In the genomic region with DNA sequence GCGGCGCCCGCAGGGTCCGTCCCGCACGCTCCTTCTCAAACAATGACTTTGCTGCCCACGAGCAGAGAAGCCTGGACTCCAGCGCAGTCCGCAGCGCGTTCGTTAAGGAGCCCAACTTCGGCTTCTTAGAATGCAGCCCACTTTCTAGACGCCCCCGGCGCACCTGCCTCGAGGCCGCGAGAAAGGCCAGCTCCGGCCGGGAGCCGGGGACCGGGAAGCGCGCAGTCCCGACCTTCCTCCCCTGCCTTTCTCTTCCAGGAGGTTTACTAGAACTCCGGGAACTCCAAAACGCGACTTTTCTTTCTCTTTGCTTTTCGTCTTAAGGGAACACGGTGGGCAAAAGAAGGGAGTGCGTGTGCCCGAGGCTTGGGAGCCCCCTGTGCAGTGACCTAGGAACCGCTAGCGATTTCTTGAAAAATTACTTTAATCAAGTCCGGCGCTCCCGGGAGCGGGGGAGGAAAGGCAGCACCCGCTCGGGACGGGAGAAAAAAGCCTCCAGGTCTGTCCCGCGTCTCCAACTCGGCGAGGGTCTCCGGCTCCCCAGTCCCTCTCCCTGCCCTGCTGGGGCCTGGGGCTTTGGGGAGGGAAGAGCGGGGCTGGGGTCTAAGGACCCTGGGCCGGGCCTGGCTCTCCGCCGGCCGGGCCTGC, we compare ENCODE assay signal across 8 cellular contexts. TPM values are rescaled to one million over a fixed set of nuclear protein-coding genes. Genes with fewer than 3 reads are reported as not detected.
DNase-seq lines count a peak whose midpoint lies in the region; ATAC-seq and TF ChIP-seq lines count a peak whose summit lies in the region.

No MANE protein-coding gene starts in this region.

- dilution Hi-C loops in mammary epithelial cell (cut with HindIII; ENCODE audit: low sequenced_read_pairs): no loop called here

- in situ Hi-C loops in mammary epithelial cell (cut with MboI; ENCODE audit: low sequenced_read_pairs in 2 of 2): no loop called here

- TF ChIP-seq CTCF in AG10803 (conservative IDR thresholded peaks at IDR 0.05; ENCODE audit: low read length) (no peak), HL-60 (IDR thresholded peaks at IDR 0.05; ENCODE audit: insufficient read depth, low read length) (no peak), mammary epithelial cell (conservative IDR thresholded peaks at IDR 0.05 in 1 of 2, IDR thresholded peaks at IDR 0.05 in 1 of 2; ENCODE audit: extremely low read depth in 1 of 2, insufficient read depth in 1 of 2, low read depth in 1 of 2, low read length in 2 of 2) (no peak), WERI-Rb-1 (IDR thresholded peaks at IDR 0.05; ENCODE audit: low read depth, low read length) (no peak)

- WGBS in mammary epithelial cell (ENCODE audit: low coverage, missing lambda C conversion rate): 5% methylated on average over 33 of the region's 52 CpGs

- no peak for ATAC-seq in GM18520 (IDR thresholded peaks at IDR 0.05; ENCODE audit: unreplicated experiment)

- DNase-seq in AG10803 (ENCODE audit: low read depth) (no peak), HL-60 (ENCODE audit: low read depth in 1 of 2, low spot score in 1 of 2) (no peak), mammary epithelial cell (peak; percentile 16), NCI-H2029 (lab: John Stamatoyannopoulos, UW) (no peak), NCI-H2107 (lab: John Stamatoyannopoulos, UW) (no peak), WERI-Rb-1 (no peak)

- H3K4me1 ChIP-seq in mammary epithelial cell (ENCODE audit: insufficient read depth, low read length) (no peaks in the 10 kb centered on the region), muscle layer of colon (ENCODE audit: insufficient read depth, low read length) (peaks cover 24% of the 10 kb centered on the region)

- H3K9me3 ChIP-seq in mammary epithelial cell (replicated peaks; ENCODE audit: insufficient read depth, low read length) (no peaks in the 10 kb centered on the region), muscle layer of colon (ENCODE audit: low read length) (no peaks in the 10 kb centered on the region), WERI-Rb-1 (ENCODE audit: severe bottlenecking) (no peaks in the 10 kb centered on the region)

- no peaks in the 10 kb centered on the region for H4K20me1 ChIP-seq in mammary epithelial cell (ENCODE audit: insufficient read depth, low read length)

- H3K4me3 ChIP-seq in AG10803 (ENCODE audit: low read length) (peak overlapping the region; percentile 45), HL-60 (replicated peaks; ENCODE audit: insufficient read depth, low read length) (peak overlapping the region; percentile 31), mammary epithelial cell (replicated peaks in 1 of 3; ENCODE audit: insufficient read depth in 1 of 3, low read depth in 2 of 3, low read length in 3 of 3) (no peak overlapping the region), muscle layer of colon (ENCODE audit: low read depth in 1 of 2, low read length in 2 of 2) (peak overlapping the region; percentile 20 to 59), WERI-Rb-1 (ENCODE audit: low read depth, low read length) (no peak overlapping the region)

- CTCF ChIA-PET in mammary epithelial cell (lab: Charles Lee; ENCODE audit: low non-redundant PET): no interaction called here

- H3K36me3 ChIP-seq in mammary epithelial cell (ENCODE audit: insufficient read depth, low read length): no peaks in the 10 kb centered on the region
- H3K36me3 ChIP-seq in muscle layer of colon (ENCODE audit: insufficient read depth, low read length): no peaks in the 10 kb centered on the region
- no peaks in the 10 kb centered on the region for H3K36me3 ChIP-seq in WERI-Rb-1

- no peak overlapping the region for H3K27ac ChIP-seq in HL-60 (replicated peaks)
- no peak overlapping the region for H3K27ac ChIP-seq in mammary epithelial cell (ENCODE audit: insufficient read depth, low read depth, low read length)
- H3K27ac ChIP-seq in muscle layer of colon (ENCODE audit: low read depth, low read length): no peak overlapping the region
- no peak overlapping the region for H3K27ac ChIP-seq in WERI-Rb-1

- intact Hi-C loops in mammary epithelial cell (cut with micrococcal nuclease): no loop called here

- H3K79me2 ChIP-seq in mammary epithelial cell (ENCODE audit: insufficient read depth, low read length): no peaks in the 10 kb centered on the region

- H2AFZ ChIP-seq in mammary epithelial cell (ENCODE audit: low read depth, low read length): no peak overlapping the region

- H3K9ac ChIP-seq in mammary epithelial cell (ENCODE audit: insufficient read depth, low read length) (no peak overlapping the region), muscle layer of colon (ENCODE audit: low read length) (no peak overlapping the region)

- no TSS peak for BruUV-seq in mammary epithelial cell (replicated peaks; lab: Mats Ljungman, UMichigan)

- H3K4me2 ChIP-seq in mammary epithelial cell (ENCODE audit: insufficient read depth, low read depth, low read length): peak overlapping the region; percentile 62

- H3K27me3 ChIP-seq in HL-60 (ENCODE audit: insufficient read depth, poor library complexity, severe bottlenecking) (peaks cover 86% of the 10 kb centered on the region), mammary epithelial cell (ENCODE audit: insufficient read depth, low read length) (peaks cover 54% of the 10 kb centered on the region), muscle layer of colon (ENCODE audit: control insufficient read depth in 1 of 2, insufficient read depth in 2 of 2, low read length in 2 of 2) (peaks cover 67 to 83% of the 10 kb centered on the region in 2 donors), WERI-Rb-1 (ENCODE audit: insufficient read depth, low read depth, severe bottlenecking) (no peaks in the 10 kb centered on the region)

RNA-seq across cellular contexts. Expression of a gene that starts 2.6 kb away (rescaled TPM):
- not detected for total RNA-seq in mammary epithelial cell
- not detected for polyA plus RNA-seq in mammary epithelial cell
- polyA minus RNA-seq in mammary epithelial cell: not detected

Comparison
In these comparisons a context has a peak if more than half of its experiments do, and no peak if none do; other contexts are left out.
1. H3K4me3 ChIP-seq: peak in AG10803 (single experiment), HL-60 (single experiment) and muscle layer of colon (2 of 2); none in mammary epithelial cell (0 of 3) and WERI-Rb-1 (single experiment).